ENCODE assay signal across 19 cellular contexts in the genomic region with DNA sequence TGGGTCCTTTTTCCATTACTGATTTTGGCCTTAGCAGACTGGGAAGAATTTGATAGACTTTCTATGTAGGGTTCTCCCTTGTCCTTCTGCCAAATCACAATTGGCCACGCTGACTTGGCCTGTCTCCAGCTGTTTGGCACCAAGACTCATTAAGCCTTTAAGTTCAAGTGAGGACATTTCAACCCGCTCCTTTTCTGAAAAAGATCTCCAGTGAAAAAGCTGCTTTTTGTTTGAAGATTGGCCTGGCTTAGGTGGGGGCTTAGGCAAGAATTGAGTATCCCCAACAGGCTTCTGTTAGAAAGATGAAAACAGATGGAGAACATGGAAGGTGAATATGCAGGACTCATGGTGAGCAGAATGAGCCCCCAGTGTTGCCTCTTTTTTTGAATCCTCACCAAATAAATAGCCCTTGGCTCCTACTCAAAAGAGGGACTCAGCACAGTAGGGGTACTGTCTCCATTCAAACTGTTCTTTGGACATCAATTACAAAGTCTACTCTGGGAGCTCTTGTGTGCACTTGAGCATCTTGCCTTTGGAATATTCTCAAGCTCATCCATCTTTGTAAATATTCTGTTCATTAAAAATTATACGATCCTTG. TPM values are rescaled to one million over a fixed set of nuclear protein-coding genes. Genes with fewer than 3 reads are reported as not detected.
DNase-seq lines count a peak whose midpoint lies in the region; ATAC-seq and TF ChIP-seq lines count a peak whose summit lies in the region.
"Had no signal": no experiment of that assay in that cellular context is flagged by ENCODE, and none has a peak within 500 bp of the region (broad histone marks: within the 10 kb centered on the region; RNA-seq: fewer than 3 reads in every experiment).

No MANE protein-coding gene starts in this region.

- no peaks in the 10 kb centered on the region for H3K4me1 Mint-ChIP-seq in activated naive CD8-positive, alpha-beta T cell treated with anti-CD3 and anti-CD28 coated beads for 36 hours

- H3K27me3 ChIP-seq in body of pancreas: no peaks in the 10 kb centered on the region
- H3K27me3 ChIP-seq: Peyer's patch, vagina had no signal

- no peak overlapping the region for H3K4me3 Mint-ChIP-seq in activated naive CD8-positive, alpha-beta T cell treated with anti-CD3 and anti-CD28 coated beads for 36 hours
- H3K4me3 Mint-ChIP-seq: stimulated activated naive CD8-positive, alpha-beta T cell treated with anti-CD3 and anti-CD28 coated beads, Interleukin-15, Interleukin-2, amounts not matched to agents 100 ng/mL and 50 ng/mL, for 24 hours had no signal

- no peaks in the 10 kb centered on the region for H3K36me3 Mint-ChIP-seq in activated naive CD8-positive, alpha-beta T cell treated with anti-CD3 and anti-CD28 coated beads for 36 hours

- DNase-seq in D341Med (ENCODE audit: low spot score) (peak; percentile 39), NCI-H1694 (lab: John Stamatoyannopoulos, UW) (peak; percentile 29), body of pancreas (peak in 3 of 4 donors; percentile 20 to 24 (median 23)), myocyte (ENCODE audit: low read depth) (peak; percentile 36), sciatic nerve (ENCODE audit: low spot score) (no peak)
- no peak for DNase-seq in activated CD4-positive, alpha-beta T cell treated with anti-CD3 and anti-CD28 coated beads, Interleukin-2, amount 50 U/mL, for 4 hours
- DNase-seq in activated naive CD8-positive, alpha-beta T cell treated with anti-CD3 and anti-CD28 coated beads for 36 hours: no peak
- DNase-seq: Caco-2; KBM-7; left colon; NCI-H1436; Peyer's patch; stimulated activated CD4-positive, alpha-beta T cell treated with anti-CD3 and anti-CD28 coated beads, Interleukin-15, amount 100 ng/mL, for 24 hours; T-helper 1 cell had no signal

- H3K4me1 ChIP-seq in body of pancreas: peaks cover 10% of the 10 kb centered on the region
- H3K4me1 ChIP-seq: Peyer's patch, vagina had no signal

- H3K9me3 Mint-ChIP-seq in activated naive CD8-positive, alpha-beta T cell treated with anti-CD3 and anti-CD28 coated beads for 36 hours: no peaks in the 10 kb centered on the region
- H3K9me3 Mint-ChIP-seq: stimulated activated naive CD8-positive, alpha-beta T cell treated with anti-CD3 and anti-CD28 coated beads, Interleukin-15, Interleukin-2, amounts not matched to agents 100 ng/mL and 50 ng/mL, for 24 hours had no signal

- H3K27ac Mint-ChIP-seq in activated naive CD8-positive, alpha-beta T cell treated with anti-CD3 and anti-CD28 coated beads for 36 hours: no peak overlapping the region
- H3K27ac Mint-ChIP-seq: stimulated activated naive CD8-positive, alpha-beta T cell treated with anti-CD3 and anti-CD28 coated beads, Interleukin-15, Interleukin-2, amounts not matched to agents 100 ng/mL and 50 ng/mL, for 24 hours had no signal

- 44 to 50% methylated on average over 3 of the region's 3 CpGs for WGBS in body of pancreas, 2 donors

- no peak for TF ChIP-seq CTCF in body of pancreas (IDR thresholded peaks at IDR 0.05)

- H3K36me3 ChIP-seq in body of pancreas (replicated peaks in 1 of 2; ENCODE audit: insufficient read depth in 1 of 2, low read depth in 2 of 2): no peaks in the 10 kb centered on the region
- H3K36me3 ChIP-seq: Peyer's patch, vagina had no signal

- intact Hi-C loops in body of pancreas (cut with DNase I): no loop called here
- intact Hi-C loops in sciatic nerve (cut with DNase I): no loop called here

- H3K27ac ChIP-seq in body of pancreas: no peak overlapping the region
- H3K27ac ChIP-seq: parathyroid adenoma, Peyer's patch, vagina had no signal

- H3K27me3 Mint-ChIP-seq in activated naive CD8-positive, alpha-beta T cell treated with anti-CD3 and anti-CD28 coated beads for 36 hours: peaks cover 3% of the 10 kb centered on the region
- H3K27me3 Mint-ChIP-seq: stimulated activated naive CD8-positive, alpha-beta T cell treated with anti-CD3 and anti-CD28 coated beads, Interleukin-15, Interleukin-2, amounts not matched to agents 100 ng/mL and 50 ng/mL, for 24 hours had no signal

- no peaks in the 10 kb centered on the region for H3K9me3 ChIP-seq in body of pancreas
- H3K9me3 ChIP-seq: Peyer's patch, vagina had no signal

- H3K4me3 ChIP-seq in body of pancreas: no peak overlapping the region
- H3K4me3 ChIP-seq: Peyer's patch, vagina had no signal

- ATAC-seq in body of pancreas (no peak), sciatic nerve (no peak), GM19397 (IDR thresholded peaks at IDR 0.05; ENCODE audit: unreplicated experiment) (no peak)
- ATAC-seq: activated CD4-positive, CD25-positive, alpha-beta regulatory T cell treated with anti-CD3 and anti-CD28 coated beads, Interleukin-2, amount 50 U/mL, for 24 hours; left colon had no signal

- TF ChIP-seq POLR2A in body of pancreas (IDR thresholded peaks at IDR 0.05): no peak

RNA-seq across cellular contexts. Expression of gene LIMCH1, which starts 28.4 kb away (rescaled TPM):
- 10 to 100 TPM in 1 of 2 donors, 1 to 10 TPM in 1; 9.3 to 24.1 TPM for total RNA-seq in body of pancreas
- total RNA-seq in myocyte: 67.7 and 83.0 TPM in 2 replicates
- 71.7 TPM for polyA plus RNA-seq in myocyte (2012)
- total RNA-seq in activated naive CD8-positive, alpha-beta T cell treated with anti-CD3 and anti-CD28 coated beads for 36 hours: not detected
- total RNA-seq in sciatic nerve: 195 TPM

Comparison
In these comparisons a context has a peak if more than half of its experiments do, and no peak if none do; other contexts are left out.
1. DNase-seq: peak in D341Med (single experiment), NCI-H1694 (single experiment), body of pancreas (3 of 4) and myocyte (single experiment); none in activated CD4-positive, alpha-beta T cell treated with anti-CD3 and anti-CD28 coated beads, Interleukin-2, amount 50 U/mL, for 4 hours (0 of 2), activated naive CD8-positive, alpha-beta T cell treated with anti-CD3 and anti-CD28 coated beads for 36 hours (single experiment) and sciatic nerve (single experiment).
2. RNA of gene LIMCH1, which starts 28.4 kb away (total RNA-seq): 195 TPM in sciatic nerve (single experiment), 67.7 to 83.0 TPM in myocyte and 9.3 to 24.1 TPM in body of pancreas; not detected in activated naive CD8-positive, alpha-beta T cell treated with anti-CD3 and anti-CD28 coated beads for 36 hours; every median in the first group is over 10 times any median in the second.